1 cellular context compared by ENCODE assay signal in genomic region chr2:241205086-241205485, GRCh38.
A peak's percentile ranks its signal among the peaks of the same experiment; 100 is the strongest.
TF ChIP-seq lines count a peak whose summit lies in the region.

No MANE protein-coding gene starts in this region.

TF ChIP-seq in GM12878, 131 proteins besides CTCF, POLR2A, EP300 and RAD21:
- TF ChIP-seq NFXL1 (IDR thresholded peaks at IDR 0.05; ENCODE audit: borderline replicate concordance) (peak; percentile 95), ATF3 (IDR thresholded peaks at IDR 0.05; ENCODE audit: borderline replicate concordance, extremely low read depth, low read depth, low read length) (no peak), IRF3 (IDR thresholded peaks at IDR 0.05) (no peak), IRF4 (IDR thresholded peaks at IDR 0.05; ENCODE audit: low read depth, low read length) (no peak)
TF ChIP-seq in GM12878: peak in this region for 1.
